ENCODE assay signal across 8 cellular contexts in the genomic region with DNA sequence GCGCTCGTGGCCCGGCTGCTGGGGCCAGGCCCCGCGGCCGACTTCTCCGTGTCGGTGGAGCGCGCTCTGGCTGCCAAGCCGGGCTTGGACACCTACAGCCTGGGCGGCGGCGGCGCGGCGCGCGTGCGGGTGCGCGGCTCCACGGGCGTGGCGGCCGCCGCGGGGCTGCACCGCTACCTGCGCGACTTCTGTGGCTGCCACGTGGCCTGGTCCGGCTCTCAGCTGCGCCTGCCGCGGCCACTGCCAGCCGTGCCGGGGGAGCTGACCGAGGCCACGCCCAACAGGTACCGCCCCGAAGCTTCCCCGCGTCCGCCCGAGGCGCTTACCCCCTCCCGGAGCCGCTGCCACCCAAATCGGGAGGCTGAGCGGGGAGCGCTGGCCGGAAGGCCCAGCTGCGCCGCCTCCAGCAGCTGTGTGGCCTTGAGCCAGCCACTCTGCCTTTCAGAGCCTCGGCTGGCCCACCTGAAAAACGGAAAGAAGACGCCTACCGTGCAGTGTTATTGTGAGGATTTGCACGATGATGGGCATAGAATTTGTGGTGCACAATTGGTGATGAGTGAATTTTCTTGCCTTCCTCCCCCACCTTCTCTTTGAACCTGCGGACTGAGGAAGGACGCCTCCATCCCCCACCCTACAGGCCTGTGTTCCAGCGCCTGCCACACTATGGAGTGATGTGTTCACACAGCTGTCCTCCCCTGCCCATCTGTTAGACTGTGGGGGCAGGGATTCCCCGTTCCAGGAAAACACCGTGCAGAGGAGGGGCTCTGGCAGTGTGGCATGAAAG. TPM values are rescaled to one million over a fixed set of nuclear protein-coding genes. Genes with fewer than 3 reads are reported as not detected.
DNase-seq lines count a peak whose midpoint lies in the region; TF ChIP-seq lines count a peak whose summit lies in the region.

No MANE protein-coding gene starts in this region.

- H3K27me3 ChIP-seq in GM23248 (replicated peaks; ENCODE audit: insufficient read depth), result no peaks in the 10 kb centered on the region
- no peaks in the 10 kb centered on the region for H3K27me3 ChIP-seq in KMS-11 (ENCODE audit: insufficient read depth, low read depth)
- no peaks in the 10 kb centered on the region for H3K27me3 ChIP-seq in neutrophil
- H3K27me3 ChIP-seq in thymus (ENCODE audit: control insufficient read depth, insufficient read depth), result no peaks in the 10 kb centered on the region

- H4K20me1 ChIP-seq in GM23248 (ENCODE audit: insufficient read depth) (no peaks in the 10 kb centered on the region), KMS-11 (ENCODE audit: insufficient read depth) (no peaks in the 10 kb centered on the region)

- peak overlapping the region; percentile 85 for H3K4me3 ChIP-seq in GM23248
- H3K4me3 ChIP-seq in KMS-11 (IDR thresholded peaks at IDR 0.05; ENCODE audit: insufficient read depth, low read depth, low read length), result peak overlapping the region; percentile 38
- peak overlapping the region; percentile 79 to 84 for H3K4me3 ChIP-seq in neutrophil (ENCODE audit: low read depth in 1 of 2, low read length in 1 of 2)
- peak overlapping the region; percentile 88 for H3K4me3 ChIP-seq in thymus (ENCODE audit: low read length)

- in situ Hi-C loops in GM23248 (cut with MboI), result no loop called here

- peaks cover 12% of the 10 kb centered on the region; the same call in 1 of the 2 replicates for H3K79me2 ChIP-seq in GM23248 (ENCODE audit: insufficient read depth)
- peaks cover 15% of the 10 kb centered on the region; the same call in 1 of the 2 replicates for H3K79me2 ChIP-seq in KMS-11 (ENCODE audit: insufficient read depth, low read depth)

- peak overlapping the region; percentile 47 for H2AFZ ChIP-seq in GM23248
- peak overlapping the region; percentile 72 for H2AFZ ChIP-seq in KMS-11 (ENCODE audit: low read depth)

- TF ChIP-seq CTCF in KMS-11 (conservative IDR thresholded peaks at IDR 0.05; ENCODE audit: low read depth, low read length) (no peak), neutrophil (IDR thresholded peaks at IDR 0.05) (no peak)

- peaks cover 5% of the 10 kb centered on the region; the same call in 1 of the 2 replicates for H3K36me3 ChIP-seq in GM23248 (ENCODE audit: low read depth)
- H3K36me3 ChIP-seq in KMS-11 (ENCODE audit: insufficient read depth), result no peaks in the 10 kb centered on the region
- peaks cover 18% of the 10 kb centered on the region for H3K36me3 ChIP-seq in neutrophil
- peaks cover 5% of the 10 kb centered on the region for H3K36me3 ChIP-seq in thymus (ENCODE audit: control insufficient read depth, insufficient read depth)

- 0 to 2% methylated on average over 27 to 54 of the region's 65 CpGs for WGBS in GM23248 (ENCODE audit: low coverage in 1 of 2, low lambda C conversion rate in 2 of 2, missing lambda C conversion rate in 2 of 2), 2 experiments
- WGBS in thymus, result 1% methylated on average over 65 of the region's 65 CpGs

- DNase-seq in ELF-1 (ENCODE audit: low read depth, low spot score) (peak; percentile 85), GM23248 (peak; percentile 86), SHP77 treated with DMSO at 0.1 percent for 48 hours (lab: John Stamatoyannopoulos, UW) (peak; percentile 66), globus pallidus (ENCODE audit: low spot score) (peak; percentile 78)
- peak; percentile 77 for DNase-seq in activated naive CD4-positive, alpha-beta T cell treated with Interleukin-2 at 50 U/mL for 16 hours

- peaks cover 9% of the 10 kb centered on the region for H3K4me1 ChIP-seq in GM23248 (ENCODE audit: insufficient read depth)
- peaks cover 34% of the 10 kb centered on the region for H3K4me1 ChIP-seq in KMS-11 (ENCODE audit: low read depth, poor library complexity, severe bottlenecking)
- peaks cover 20 to 22% of the 10 kb centered on the region in 2 experiments for H3K4me1 ChIP-seq in neutrophil (ENCODE audit: control insufficient read depth in 1 of 2, insufficient read depth in 1 of 2, low read depth in 1 of 2, low read length in 1 of 2)
- peaks cover 13% of the 10 kb centered on the region for H3K4me1 ChIP-seq in thymus (ENCODE audit: control insufficient read depth, insufficient read depth, low read length)

- H3K9me3 ChIP-seq in GM23248 (ENCODE audit: low read depth) (no peaks in the 10 kb centered on the region), neutrophil (no peaks in the 10 kb centered on the region), thymus (ENCODE audit: control insufficient read depth) (no peaks in the 10 kb centered on the region)

- H3K27ac ChIP-seq in GM23248 (peak overlapping the region; percentile 71), KMS-11 (peak overlapping the region; percentile 55), neutrophil (peak overlapping the region; percentile 80), thymus (ENCODE audit: low read depth) (peak overlapping the region; percentile 91)

- H3K4me2 ChIP-seq in GM23248 (ENCODE audit: unreplicated experiment) (peak overlapping the region; percentile 88), KMS-11 (peak overlapping the region; percentile 98)

- peaks cover 14% of the 10 kb centered on the region; the same call in 1 of the 2 replicates for H3F3A ChIP-seq in GM23248 (ENCODE audit: insufficient read depth)

- no peaks in the 10 kb centered on the region for H3K9me2 ChIP-seq in GM23248 (ENCODE audit: insufficient read depth)

- H3K9ac ChIP-seq in GM23248 (peak overlapping the region; percentile 82), KMS-11 (peak overlapping the region; percentile 28; the same call in 1 of the 2 replicates)

RNA-seq across cellular contexts. Expression of a gene that starts 0.5 kb away (rescaled TPM):
- 68.1 and 83.1 TPM in 2 replicates for total RNA-seq in GM23248 (2014; rRNA removed; shearing (Covaris generic))
- polyA plus RNA-seq in GM23248 (2016; fragmentation: Nextera tagmentation; extraction: Ambion mirVana), result 36.8 and 39.4 TPM in 2 replicates
- 33.6 TPM for polyA plus RNA-seq in thymus

RNA-seq across cellular contexts. Expression of a gene that starts 16.2 kb away (rescaled TPM):
- 0.76 and 2.3 TPM in 2 replicates for total RNA-seq in GM23248 (2014; rRNA removed; shearing (Covaris generic))
- polyA plus RNA-seq in GM23248 (2016; fragmentation: Nextera tagmentation; extraction: Ambion mirVana) (2.6 and 3.0 TPM in 2 replicates), thymus (6.1 TPM)

RNA-seq across cellular contexts. Expression of a gene that starts 25.4 kb away (rescaled TPM):
- total RNA-seq in GM23248 (2014; rRNA removed; shearing (Covaris generic)), result 19.2 and 22.7 TPM in 2 replicates
- polyA plus RNA-seq in GM23248 (2016; fragmentation: Nextera tagmentation; extraction: Ambion mirVana), result 50.1 and 56.9 TPM in 2 replicates
- 89.3 TPM for polyA plus RNA-seq in thymus

RNA-seq across cellular contexts. Expression of a gene that starts 30.3 kb away (rescaled TPM):
- total RNA-seq in GM23248 (2014; rRNA removed; shearing (Covaris generic)), result 29.3 and 30.8 TPM in 2 replicates
- polyA plus RNA-seq in GM23248 (2016; fragmentation: Nextera tagmentation; extraction: Ambion mirVana) (37.0 and 39.3 TPM in 2 replicates), thymus (45.2 TPM)

RNA-seq across cellular contexts. Expression of a gene that starts 41.0 kb away (rescaled TPM):
- 8.2 and 8.9 TPM in 2 replicates for total RNA-seq in GM23248 (2014; rRNA removed; shearing (Covaris generic))
- 11.1 and 12.0 TPM in 2 replicates for polyA plus RNA-seq in GM23248 (2016; fragmentation: Nextera tagmentation; extraction: Ambion mirVana)
- polyA plus RNA-seq in thymus, result 5.1 TPM

Comparison
In these comparisons a context has a peak if more than half of its experiments do, and no peak if none do; other contexts are left out.
1. Peak in every context shown above with its lines: DNase-seq, H3K4me3 ChIP-seq and H3K27ac ChIP-seq.
2. H3K4me3 ChIP-seq: peak in every context shown above with its lines; median percentile 88 in thymus; 85 in GM23248; 82 in neutrophil; 38 in KMS-11.